19 cellular contexts compared by ENCODE assay signal in genomic region chr5:21071421-21071820, GRCh38.
DNase-seq lines count a peak whose midpoint lies in the region; ATAC-seq, FAIRE-seq and TF ChIP-seq lines count a peak whose summit lies in the region.
"Had no signal": no experiment of that assay in that cellular context is flagged by ENCODE, and none has a peak within 500 bp of the region (broad histone marks: within the 10 kb centered on the region; RNA-seq: fewer than 3 reads in every experiment).

No MANE protein-coding gene starts in this region.

- no peak overlapping the region for H3K4me3 ChIP-seq in PC-9
- H3K4me3 ChIP-seq in endothelial cell of umbilical vein (replicated peaks in 1 of 3; ENCODE audit: insufficient read depth in 1 of 3, low read depth in 1 of 3, low read length in 3 of 3) = no peak overlapping the region
- H3K4me3 ChIP-seq: A549, BLaER1, K562 had no signal

- no peaks in the 10 kb centered on the region for H3K4me1 ChIP-seq in PC-9 (replicated peaks; ENCODE audit: insufficient read depth)
- H3K4me1 ChIP-seq in endothelial cell of umbilical vein (ENCODE audit: control insufficient read depth, extremely low read depth, insufficient read depth, low read length) = peaks cover 10% of the 10 kb centered on the region
- H3K4me1 ChIP-seq: A549, BLaER1 had no signal

- TF ChIP-seq POLR2A in endothelial cell of umbilical vein (IDR thresholded peaks at IDR 0.05; ENCODE audit: low read depth, low read length) = no peak

- peak; percentile 17 for DNase-seq in ELR (ENCODE audit: low read depth)
- DNase-seq in PC-9 = no peak
- DNase-seq in endothelial cell of umbilical vein (ENCODE audit: low read depth, low spot score) = no peak
- no peak for DNase-seq in activated CD4-positive, alpha-beta T cell treated with anti-CD3 and anti-CD28 coated beads, Interleukin-2, amount 50 U/mL, for 48 hours
- no peak for DNase-seq in HuH-7 (ENCODE audit: low spot score)
- no peak for DNase-seq in NCI-H2029 (lab: John Stamatoyannopoulos, UW)
- DNase-seq: AML-193; Calu3; CD8-positive, alpha-beta memory T cell; DMS 273 treated with DMSO at 0.1 percent for 48 hours; DMS79 had no signal

- dilution Hi-C loops in endothelial cell of umbilical vein (cut with MboI; ENCODE audit: extremely low pct_ligation_motif_present, low sequenced_read_pairs) = no loop called here

- H3K27ac ChIP-seq in PC-9 (no peak overlapping the region), endothelial cell of umbilical vein (ENCODE audit: insufficient read depth, low read depth, low read length) (peak overlapping the region; percentile 14)
- H3K27ac ChIP-seq: A549, BLaER1, HL-60 had no signal

- H2AFZ ChIP-seq in PC-9 (0 out of 2 replicates have a peak overlapping the region, but pooled peaks have one; percentile 1), endothelial cell of umbilical vein (ENCODE audit: low read depth, low read length) (no peak overlapping the region)

- CTCF ChIA-PET in PC-9 (lab: Charles Lee) (no interaction called here), endothelial cell of umbilical vein (lab: Charles Lee) (no interaction called here)

- no peaks in the 10 kb centered on the region for H3F3A ChIP-seq in PC-9 (ENCODE audit: insufficient read depth, low read depth)

- peak; percentile 24 for FAIRE-seq in endothelial cell of umbilical vein (lab: Jason Lieb, UNC)
- FAIRE-seq: A549, G401.6, GM12891, K562 had no signal

- H3K27me3 ChIP-seq in PC-9 (ENCODE audit: insufficient read depth, low read depth) (no peaks in the 10 kb centered on the region), endothelial cell of umbilical vein (ENCODE audit: control insufficient read depth in 2 of 2, insufficient read depth in 2 of 2, low read length in 2 of 2) (no peaks in the 10 kb centered on the region)
- H3K27me3 ChIP-seq: BLaER1 had no signal

- H3K9me2 ChIP-seq in PC-9 (ENCODE audit: insufficient read depth) = no peaks in the 10 kb centered on the region

- intact Hi-C loops in PC-9 (cut with micrococcal nuclease; ENCODE audit: unreplicated experiment) = no loop called here
- intact Hi-C loops in endothelial cell of umbilical vein (cut with micrococcal nuclease) = no loop called here

- H3K9me1 ChIP-seq in endothelial cell of umbilical vein (replicated peaks; ENCODE audit: control insufficient read depth, extremely low read depth, insufficient read depth, low read length) = no peaks in the 10 kb centered on the region

- H4K20me1 ChIP-seq in PC-9 (ENCODE audit: insufficient read depth) = no peaks in the 10 kb centered on the region
- no peaks in the 10 kb centered on the region for H4K20me1 ChIP-seq in endothelial cell of umbilical vein (replicated peaks; ENCODE audit: control insufficient read depth, extremely low read depth, insufficient read depth, low read length)
- H4K20me1 ChIP-seq: BLaER1 had no signal

- H3K36me3 ChIP-seq in PC-9 (ENCODE audit: low read depth) = no peaks in the 10 kb centered on the region
- H3K36me3 ChIP-seq in endothelial cell of umbilical vein (ENCODE audit: control insufficient read depth in 2 of 2, extremely low read depth in 1 of 2, insufficient read depth in 2 of 2, low read length in 2 of 2) = no peaks in the 10 kb centered on the region
- H3K36me3 ChIP-seq: BLaER1 had no signal

- no peak overlapping the region for H3K9ac ChIP-seq in endothelial cell of umbilical vein (replicated peaks; ENCODE audit: extremely low read depth, insufficient read depth, low read length)
- H3K9ac ChIP-seq: BLaER1 had no signal

- H3K4me2 ChIP-seq in PC-9 = no peak overlapping the region
- H3K4me2 ChIP-seq in endothelial cell of umbilical vein (ENCODE audit: insufficient read depth, low read length) = peak overlapping the region; percentile 25
- H3K4me2 ChIP-seq: A549, BLaER1 had no signal

- no peak for ATAC-seq in GM18517 (IDR thresholded peaks at IDR 0.05; ENCODE audit: unreplicated experiment)
- ATAC-seq: A549, HCT116, K562 had no signal

- BruUV-seq in PC-9 (replicated peaks; lab: Mats Ljungman, UMichigan) (no TSS peak), endothelial cell of umbilical vein (replicated peaks; lab: Mats Ljungman, UMichigan) (no TSS peak)

- POLR2A ChIA-PET in PC-9 (lab: Charles Lee; ENCODE audit: unreplicated experiment) = no interaction called here
- POLR2A ChIA-PET in endothelial cell of umbilical vein (lab: Charles Lee) = no interaction called here

- no peaks in the 10 kb centered on the region for H3K79me2 ChIP-seq in PC-9 (ENCODE audit: low read depth)
- H3K79me2 ChIP-seq in endothelial cell of umbilical vein (ENCODE audit: control insufficient read depth, insufficient read depth, low read length) = no peaks in the 10 kb centered on the region

- no peak for TF ChIP-seq CTCF in PC-9 (conservative IDR thresholded peaks at IDR 0.05)
- TF ChIP-seq CTCF in endothelial cell of umbilical vein (IDR thresholded peaks at IDR 0.05; ENCODE audit: extremely low read depth in 1 of 2, insufficient read depth in 1 of 2, low read depth in 1 of 2, low read length in 2 of 2) = no peak

- H3K9me3 ChIP-seq in PC-9 (ENCODE audit: insufficient read depth, low read depth) (no peaks in the 10 kb centered on the region), endothelial cell of umbilical vein (replicated peaks; ENCODE audit: control insufficient read depth, insufficient read depth, low read length) (no peaks in the 10 kb centered on the region)
- H3K9me3 ChIP-seq: A549, BLaER1 had no signal

TF ChIP-seq in endothelial cell of umbilical vein, 7 proteins besides CTCF, POLR2A, EP300 and RAD21:
- no peak for TF ChIP-seq JUN (IDR thresholded peaks at IDR 0.05; ENCODE audit: borderline replicate concordance, insufficient read depth, insufficient read length, low read depth)
- TF ChIP-seq GATA2 (IDR thresholded peaks at IDR 0.05; ENCODE audit: insufficient read depth, insufficient read length, low read depth, low read length) = no peak
- TF ChIP-seq POLR2AphosphoS5 (IDR thresholded peaks at IDR 0.05; ENCODE audit: insufficient read depth, low read depth, low read length) = no peak
- TF ChIP-seq, protein P1, sequence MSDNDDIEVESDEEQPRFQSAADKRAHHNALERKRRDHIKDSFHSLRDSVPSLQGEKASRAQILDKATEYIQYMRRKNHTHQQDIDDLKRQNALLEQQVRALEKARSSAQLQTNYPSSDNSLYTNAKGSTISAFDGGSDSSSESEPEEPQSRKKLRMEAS (IDR thresholded peaks at IDR 0.05; ENCODE audit: insufficient read depth, insufficient read length) = no peak
- TF ChIP-seq EZH2 (IDR thresholded peaks at IDR 0.05; ENCODE audit: borderline replicate concordance, low read depth, low read length, severe bottlenecking) = no peak
- TF ChIP-seq MYC (IDR thresholded peaks at IDR 0.05; ENCODE audit: low read depth, low read length) = no peak
